15 cellular contexts compared by ENCODE assay signal in genomic region chr3:177037241-177037640, GRCh38.
DNase-seq lines count a peak whose midpoint lies in the region; ATAC-seq and TF ChIP-seq lines count a peak whose summit lies in the region.
"Had no signal": no experiment of that assay in that cellular context is flagged by ENCODE, and none has a peak within 500 bp of the region (broad histone marks: within the 10 kb centered on the region; RNA-seq: fewer than 3 reads in every experiment).

No MANE protein-coding gene starts in this region.

- H3K27me3 Mint-ChIP-seq in activated T-cell treated with anti-CD3 and anti-CD28 coated beads, Interleukin-2, amount 50 U/mL, for 72 hours (ENCODE audit: low read depth) = no peaks in the 10 kb centered on the region
- H3K27me3 Mint-ChIP-seq in activated naive CD8-positive, alpha-beta T cell treated with anti-CD3 and anti-CD28 coated beads for 36 hours = no peaks in the 10 kb centered on the region
- H3K27me3 Mint-ChIP-seq: CD8-positive, alpha-beta memory T cell had no signal

- H3K36me3 ChIP-seq in psoas muscle (ENCODE audit: insufficient read depth in 1 of 2, low read depth in 1 of 2) = peaks cover 0 to 47% of the 10 kb centered on the region in 2 donors

- H3K27ac Mint-ChIP-seq in activated T-cell treated with anti-CD3 and anti-CD28 coated beads, Interleukin-2, amount 50 U/mL, for 72 hours = no peak overlapping the region
- peak overlapping the region; percentile 42 for H3K27ac Mint-ChIP-seq in activated naive CD8-positive, alpha-beta T cell treated with anti-CD3 and anti-CD28 coated beads for 36 hours

- peaks cover 7 to 53% of the 10 kb centered on the region in 2 donors for H3K36me3 Mint-ChIP-seq in activated T-cell treated with anti-CD3 and anti-CD28 coated beads, Interleukin-2, amount 50 U/mL, for 72 hours (ENCODE audit: insufficient read depth in 2 of 2)
- H3K36me3 Mint-ChIP-seq in activated naive CD8-positive, alpha-beta T cell treated with anti-CD3 and anti-CD28 coated beads for 36 hours = peaks cover 63% of the 10 kb centered on the region

- no peak overlapping the region for H3K4me3 ChIP-seq in psoas muscle
- H3K4me3 ChIP-seq: adrenal gland, left lung had no signal

- ATAC-seq in activated T-cell treated with anti-CD3 and anti-CD28 coated beads, Interleukin-2, amount 50 U/mL, for 72 hours (replicated peaks in 1 of 2) = no peak
- peak; percentile 51 to 77 (median 68) for ATAC-seq in psoas muscle
- ATAC-seq in HG03520 (IDR thresholded peaks at IDR 0.05; ENCODE audit: unreplicated experiment) = no peak
- ATAC-seq in omental fat pad (ENCODE audit: low FRiP score) = no peak
- ATAC-seq: left lung had no signal

- H3K9me3 ChIP-seq in psoas muscle = no peaks in the 10 kb centered on the region
- H3K9me3 ChIP-seq: adrenal gland, left lung, SK-N-SH had no signal

- H3K27me3 ChIP-seq in psoas muscle (ENCODE audit: insufficient read depth in 3 of 3, low read length in 2 of 3) = no peaks in the 10 kb centered on the region
- H3K27me3 ChIP-seq: adrenal gland, left lung had no signal

- H3K4me1 Mint-ChIP-seq in activated T-cell treated with anti-CD3 and anti-CD28 coated beads, Interleukin-2, amount 50 U/mL, for 72 hours (ENCODE audit: low read depth) = peaks cover 31% of the 10 kb centered on the region
- H3K4me1 Mint-ChIP-seq in activated naive CD8-positive, alpha-beta T cell treated with anti-CD3 and anti-CD28 coated beads for 36 hours = peaks cover 47% of the 10 kb centered on the region

- intact Hi-C loops in psoas muscle (cut with DNase I) = no loop called here

- H3K4me1 ChIP-seq in psoas muscle = peaks cover 30% of the 10 kb centered on the region

- DNase-seq in activated T-cell treated with anti-CD3 and anti-CD28 coated beads for 48 hours (ENCODE audit: low read depth) (peak; percentile 6), ELR (ENCODE audit: low read depth) (peak; percentile 18), psoas muscle (no peak), omental fat pad (ENCODE audit: low spot score) (no peak), GM03348 (ENCODE audit: low spot score) (no peak)
- no peak for DNase-seq in activated T-cell treated with anti-CD3 and anti-CD28 coated beads, Interleukin-2, amount 50 U/mL, for 72 hours
- peak; percentile 9 for DNase-seq in activated naive CD8-positive, alpha-beta T cell treated with anti-CD3 and anti-CD28 coated beads for 36 hours
- DNase-seq: CD8-positive, alpha-beta memory T cell; foreskin melanocyte; left lung; NCI-H2081 treated with DMSO at 0.1 percent for 48 hours; NCI-H69; SK-N-SH had no signal

- no peak overlapping the region for H3K27ac ChIP-seq in psoas muscle
- H3K27ac ChIP-seq: left lung had no signal

- H3K4me3 Mint-ChIP-seq in activated T-cell treated with anti-CD3 and anti-CD28 coated beads, Interleukin-2, amount 50 U/mL, for 72 hours = no peak overlapping the region
- H3K4me3 Mint-ChIP-seq in activated naive CD8-positive, alpha-beta T cell treated with anti-CD3 and anti-CD28 coated beads for 36 hours = no peak overlapping the region
- H3K4me3 Mint-ChIP-seq: CD8-positive, alpha-beta memory T cell had no signal

- 72 to 94% (median 77%) methylated on average over 4 of the region's 4 CpGs for WGBS in psoas muscle, 3 donors

- H3K9me3 Mint-ChIP-seq in activated T-cell treated with anti-CD3 and anti-CD28 coated beads, Interleukin-2, amount 50 U/mL, for 72 hours = no peaks in the 10 kb centered on the region
- H3K9me3 Mint-ChIP-seq in activated naive CD8-positive, alpha-beta T cell treated with anti-CD3 and anti-CD28 coated beads for 36 hours = peaks cover 1% of the 10 kb centered on the region
- H3K9me3 Mint-ChIP-seq: CD8-positive, alpha-beta memory T cell had no signal

- TF ChIP-seq CTCF in psoas muscle (IDR thresholded peaks at IDR 0.05) = no peak
- TF ChIP-seq CTCF in omental fat pad (IDR thresholded peaks at IDR 0.05) = no peak

Comparison
In these comparisons a context has a peak if more than half of its experiments do, and no peak if none do; other contexts are left out.
1. DNase-seq: peak in activated T-cell treated with anti-CD3 and anti-CD28 coated beads for 48 hours (single experiment), ELR (single experiment) and activated naive CD8-positive, alpha-beta T cell treated with anti-CD3 and anti-CD28 coated beads for 36 hours (single experiment); none in activated T-cell treated with anti-CD3 and anti-CD28 coated beads, Interleukin-2, amount 50 U/mL, for 72 hours (0 of 2), psoas muscle (0 of 2), omental fat pad (single experiment) and GM03348 (single experiment).
2. ATAC-seq: peak in psoas muscle (4 of 4); none in activated T-cell treated with anti-CD3 and anti-CD28 coated beads, Interleukin-2, amount 50 U/mL, for 72 hours (0 of 2), HG03520 (single experiment) and omental fat pad (single experiment).